ENCODE assay signal across 8 cellular contexts in genomic region chr15:101014921-101015841, GRCh38.
DNase-seq lines count a peak whose midpoint lies in the region; ATAC-seq and TF ChIP-seq lines count a peak whose summit lies in the region.

No MANE protein-coding gene starts in this region.

- H3K36me3 ChIP-seq in OCI-LY7 (ENCODE audit: insufficient read depth, low read length) (peaks cover 100% of the 10 kb centered on the region), neural progenitor cell (no peaks in the 10 kb centered on the region), stomach (peaks cover 0 to 60% (median 53%) of the 10 kb centered on the region in 4 donors)

- H3K4me1 Mint-ChIP-seq in activated T-cell treated with anti-CD3 and anti-CD28 coated beads, Interleukin-2, amount 50 U/mL, for 72 hours (ENCODE audit: low read depth) = no peaks in the 10 kb centered on the region
- H3K4me1 Mint-ChIP-seq in neural progenitor cell = peaks cover 38% of the 10 kb centered on the region

- H3K9me3 ChIP-seq in OCI-LY7 (ENCODE audit: low read length) = no peaks in the 10 kb centered on the region
- no peaks in the 10 kb centered on the region for H3K9me3 ChIP-seq in neural progenitor cell (ENCODE audit: low read depth)
- H3K9me3 ChIP-seq in stomach = no peaks in the 10 kb centered on the region

- H2AFZ ChIP-seq in OCI-LY7 (ENCODE audit: low read length) (no peak overlapping the region), neural progenitor cell (replicated peaks) (no peak overlapping the region)

- H3K9me2 ChIP-seq in OCI-LY7 (ENCODE audit: insufficient read depth, low read length) = no peaks in the 10 kb centered on the region

- H3K27me3 Mint-ChIP-seq in activated T-cell treated with anti-CD3 and anti-CD28 coated beads, Interleukin-2, amount 50 U/mL, for 72 hours (ENCODE audit: low read depth) = peaks cover 5% of the 10 kb centered on the region
- peaks cover 3% of the 10 kb centered on the region for H3K27me3 Mint-ChIP-seq in neural progenitor cell (ENCODE audit: insufficient read depth, low read depth)

- ATAC-seq in HG02885 (IDR thresholded peaks at IDR 0.05; ENCODE audit: poor library complexity, unreplicated experiment) (peak; percentile 64), GM18511 (IDR thresholded peaks at IDR 0.05; ENCODE audit: unreplicated experiment) (no peak)
- peak; percentile 53 to 66 for ATAC-seq in activated T-cell treated with anti-CD3 and anti-CD28 coated beads, Interleukin-2, amount 50 U/mL, for 72 hours (replicated peaks in 1 of 2)

- H3K4me3 ChIP-seq in OCI-LY7 (ENCODE audit: low read depth, low read length, poor library complexity, severe bottlenecking) (no peak overlapping the region), neural progenitor cell (no peak overlapping the region), stomach (no peak overlapping the region)

- H3K27ac Mint-ChIP-seq in activated T-cell treated with anti-CD3 and anti-CD28 coated beads, Interleukin-2, amount 50 U/mL, for 72 hours = no peak overlapping the region
- peak overlapping the region; percentile 30 for H3K27ac Mint-ChIP-seq in neural progenitor cell

- TF ChIP-seq CTCF in OCI-LY7 (conservative IDR thresholded peaks at IDR 0.05; ENCODE audit: low read length) (peak; percentile 90), neural progenitor cell (IDR thresholded peaks at IDR 0.05) (peak; percentile 98), stomach (IDR thresholded peaks at IDR 0.05) (peak in 5 of 7 experiments; percentile 61 to 85 (median 77))

- POLR2A ChIA-PET in OCI-LY7 (lab: Charles Lee) = interaction anchor here (0.6 kb wide), 1 partner anchor 1054 kb away, joined by 3 read pairs; no protein-coding TSS in a partner anchor

- H3K79me2 ChIP-seq in OCI-LY7 (ENCODE audit: insufficient read depth, low read depth, low read length) (no peaks in the 10 kb centered on the region), neural progenitor cell (ENCODE audit: low read depth) (no peaks in the 10 kb centered on the region)

- BruUV-seq in OCI-LY7 (replicated peaks; lab: Mats Ljungman, UMichigan) = no TSS peak

- WGBS in stomach, 5 donors = 50 to 57% (median 54%) methylated on average over 27 of the region's 27 CpGs

- intact Hi-C loops in OCI-LY7 (cut with micrococcal nuclease; ENCODE audit: unreplicated experiment) = loop anchor here (2.0 kb wide), 1 partner anchor 244 kb away; no protein-coding TSS in a partner anchor
- intact Hi-C loops in stomach (cut with DNase I; ENCODE audit: low total_unique reads) = loop anchor here (5.0 to 10.0 kb wide), 2 partner anchors 70 to 247 kb away; no protein-coding TSS in a partner anchor

- no peak overlapping the region for H3K27ac ChIP-seq in OCI-LY7 (ENCODE audit: low read depth, low read length, poor library complexity, severe bottlenecking)
- no peak overlapping the region for H3K27ac ChIP-seq in neural progenitor cell
- H3K27ac ChIP-seq in stomach = no peak overlapping the region

- H3K27me3 ChIP-seq in neural progenitor cell (no peaks in the 10 kb centered on the region), stomach (no peaks in the 10 kb centered on the region)

- no peaks in the 10 kb centered on the region for H3K9me3 Mint-ChIP-seq in activated T-cell treated with anti-CD3 and anti-CD28 coated beads, Interleukin-2, amount 50 U/mL, for 72 hours
- no peaks in the 10 kb centered on the region for H3K9me3 Mint-ChIP-seq in neural progenitor cell

- TF ChIP-seq POLR2A in stomach (IDR thresholded peaks at IDR 0.05) = no peak

- no peak overlapping the region for H3K4me2 ChIP-seq in OCI-LY7 (ENCODE audit: low read length)
- H3K4me2 ChIP-seq in neural progenitor cell = no peak overlapping the region

- DNase-seq in D341Med (ENCODE audit: low spot score) (peak; percentile 86), OCI-LY7 (ENCODE audit: low spot score) (peak; percentile 45), fibroblast of peridontal ligament (ENCODE audit: extremely low read depth) (peak; percentile 68), neural progenitor cell (ENCODE audit: low spot score) (peak; percentile 81), stomach (peak; percentile 79)
- peak; percentile 69 to 74 for DNase-seq in activated T-cell treated with anti-CD3 and anti-CD28 coated beads, Interleukin-2, amount 50 U/mL, for 72 hours

- H4K20me1 ChIP-seq in OCI-LY7 (ENCODE audit: insufficient read depth, low read length) (no peaks in the 10 kb centered on the region), neural progenitor cell (ENCODE audit: low read depth) (no peaks in the 10 kb centered on the region)

- CTCF ChIA-PET in OCI-LY7 (lab: Charles Lee; ENCODE audit: unreplicated experiment) = interaction anchor here (0.5 kb wide), 1 partner anchor 73 kb away, joined by 3 read pairs; no protein-coding TSS in a partner anchor

- peaks cover 6% of the 10 kb centered on the region for H3F3A ChIP-seq in neural progenitor cell (ENCODE audit: low read depth)

- no peak overlapping the region for H3K9ac ChIP-seq in neural progenitor cell

- H3K4me3 Mint-ChIP-seq in activated T-cell treated with anti-CD3 and anti-CD28 coated beads, Interleukin-2, amount 50 U/mL, for 72 hours = no peak overlapping the region
- H3K4me3 Mint-ChIP-seq in neural progenitor cell = peak overlapping the region; percentile 50

- no peaks in the 10 kb centered on the region for H3K36me3 Mint-ChIP-seq in activated T-cell treated with anti-CD3 and anti-CD28 coated beads, Interleukin-2, amount 50 U/mL, for 72 hours (ENCODE audit: insufficient read depth in 2 of 2)
- no peaks in the 10 kb centered on the region for H3K36me3 Mint-ChIP-seq in neural progenitor cell

- H3K4me1 ChIP-seq in OCI-LY7 (ENCODE audit: insufficient read depth, low read length, poor library complexity, severe bottlenecking) (no peaks in the 10 kb centered on the region), neural progenitor cell (peaks cover 22% of the 10 kb centered on the region), stomach (peaks cover 0 to 16% (median 2%) of the 10 kb centered on the region in 4 donors)

- TF ChIP-seq EP300 in stomach (IDR thresholded peaks at IDR 0.05) = no peak
